In genomic region chr18:75200644-75201272, GRCh38 we compare ENCODE assay signal across 28 cellular contexts. TPM values are rescaled to one million over a fixed set of nuclear protein-coding genes. Genes with fewer than 3 reads are reported as not detected.
DNase-seq lines count a peak whose midpoint lies in the region; ATAC-seq, FAIRE-seq and TF ChIP-seq lines count a peak whose summit lies in the region.
"Had no signal": no experiment of that assay in that cellular context is flagged by ENCODE, and none has a peak within 500 bp of the region (broad histone marks: within the 10 kb centered on the region; RNA-seq: fewer than 3 reads in every experiment).

No MANE protein-coding gene starts in this region.

- POLR2A ChIA-PET in CD4-positive, alpha-beta T cell (lab: Charles Lee): no interaction called here
- POLR2A ChIA-PET in SK-N-SH (lab: Yijun Ruan, JAX): no interaction called here

- CTCF ChIA-PET in CD4-positive, alpha-beta T cell (lab: Charles Lee): no interaction called here
- CTCF ChIA-PET in SK-N-SH (lab: Yijun Ruan, JAX): no interaction called here

- no peak for TF ChIP-seq CTCF in CD4-positive, alpha-beta T cell (IDR thresholded peaks at IDR 0.05)
- TF ChIP-seq CTCF in SK-N-SH (IDR thresholded peaks at IDR 0.05) (no peak), astrocyte of the spinal cord (IDR thresholded peaks at IDR 0.05; ENCODE audit: low read depth, low read length) (no peak), pancreas (IDR thresholded peaks at IDR 0.05) (no peak)

- TF ChIP-seq EP300 in SK-N-SH (IDR thresholded peaks at IDR 0.05; ENCODE audit: borderline replicate concordance in 1 of 2, low read depth in 1 of 2, low read length in 1 of 2): peak in 1 of 2 experiments; percentile 83; a peak in 1 of 4 replicates

- H4K20me1 ChIP-seq in SK-N-SH (ENCODE audit: insufficient read depth): no peaks in the 10 kb centered on the region

- H3K79me2 ChIP-seq in SK-N-SH (ENCODE audit: insufficient read depth): peaks cover 54% of the 10 kb centered on the region

- TF ChIP-seq RAD21 in SK-N-SH (IDR thresholded peaks at IDR 0.05; ENCODE audit: low read length): no peak

- H3K9me3 ChIP-seq in CD4-positive, alpha-beta T cell (ENCODE audit: control insufficient read depth, low read length): no peaks in the 10 kb centered on the region
- H3K9me3 ChIP-seq in SK-N-SH (no peaks in the 10 kb centered on the region), pancreas (no peaks in the 10 kb centered on the region)
- H3K9me3 ChIP-seq: MG63, neutrophil, suprapubic skin had no signal

- H3K36me3 Mint-ChIP-seq in CD4-positive, alpha-beta T cell (ENCODE audit: low read depth): peaks cover 24% of the 10 kb centered on the region

- H2AFZ ChIP-seq in SK-N-SH (ENCODE audit: low read depth): no peak overlapping the region
- H2AFZ ChIP-seq: PC-9 had no signal

- no peak for DNase-seq in CD4-positive, alpha-beta T cell
- no peak for DNase-seq in SK-N-SH
- DNase-seq in astrocyte of the spinal cord (ENCODE audit: low read depth, low spot score): peak; percentile 28
- DNase-seq in pancreas: no peak
- DNase-seq in GM19240 (ENCODE audit: insufficient read length, low spot score): no peak
- no peak for DNase-seq in D341Med (ENCODE audit: low spot score)
- no peak for DNase-seq in T-helper 1 cell
- no peak for DNase-seq in DMS 273 (lab: John Stamatoyannopoulos, UW; ENCODE audit: unreplicated experiment)
- DNase-seq: activated CD4-positive, alpha-beta T cell treated with anti-CD3 and anti-CD28 coated beads, Interleukin-2, amount 10 ng/mL, durations not matched to agents 24 days and 14 days; activated naive CD4-positive, alpha-beta T cell treated with Interleukin-2 at 50 U/mL for 16 hours; activated T-cell treated with anti-CD3 and anti-CD28 coated beads, Interleukin-2, amount 50 U/mL, for 48 hours; aorta; central memory CD4-positive, alpha-beta T cell; head of caudate nucleus; MG63; NCI-H1436; NCI-H510A treated with DMSO at 0.1 percent for 48 hours; NK-92 treated with Interleukin-12 subunit alpha and Interleukin-12 subunit beta, amount 100 ng/mL, for 24 hours; PC-9; SHP77; small intestine; stimulated activated CD4-positive, alpha-beta T cell treated with anti-CD3 and anti-CD28 coated beads, Interleukin-1b, Interleukin-23, amount 100 ng/mL, for 48 hours had no signal

- no peak overlapping the region for H3K9ac ChIP-seq in SK-N-SH

- no peak overlapping the region for H3K27ac ChIP-seq in CD4-positive, alpha-beta T cell (ENCODE audit: low read depth, low read length)
- H3K27ac ChIP-seq in SK-N-SH (ENCODE audit: low read depth in 2 of 2, low read length in 1 of 2): peak overlapping the region; percentile 12 to 89; a peak in 3 of 4 replicates
- peak overlapping the region in 3 of 4 donors; percentile 57 to 67 (median 66) for H3K27ac ChIP-seq in pancreas
- H3K27ac ChIP-seq: neutrophil, PC-9, suprapubic skin had no signal

- H3F3A ChIP-seq in SK-N-SH (replicated peaks; ENCODE audit: insufficient read depth): no peaks in the 10 kb centered on the region

- H3K4me1 Mint-ChIP-seq in CD4-positive, alpha-beta T cell (ENCODE audit: low read depth): peaks cover 50% of the 10 kb centered on the region

- no peak overlapping the region for H3K4me3 Mint-ChIP-seq in CD4-positive, alpha-beta T cell
- H3K4me3 Mint-ChIP-seq: activated CD4-positive, alpha-beta T cell treated with anti-CD3 and anti-CD28 coated beads, Interleukin-2, amount 10 ng/mL, durations not matched to agents 24 days and 14 days; dendritic cell treated with granulocyte-macrophage colony-stimulating factor and Interleukin-4, amounts not matched to agents 40 ng/mL and 50 ng/mL, for 4 days; T-helper 1 cell treated with Interleukin-12 subunit alpha and Interleukin-12 subunit beta and Interleukin-4 antibody, amounts not matched to agents 30 μg/mL and 1 μg/mL, for 36 hours had no signal

- H3K27me3 ChIP-seq in CD4-positive, alpha-beta T cell (ENCODE audit: control insufficient read depth, insufficient read depth, low read length): no peaks in the 10 kb centered on the region
- H3K27me3 ChIP-seq in SK-N-SH (ENCODE audit: insufficient read depth) (no peaks in the 10 kb centered on the region), pancreas (no peaks in the 10 kb centered on the region)
- H3K27me3 ChIP-seq: MG63, suprapubic skin had no signal

- in situ Hi-C loops in astrocyte of the spinal cord (cut with HindIII; ENCODE audit: low sequenced_read_pairs): no loop called here

- H3K4me1 ChIP-seq in SK-N-SH (ENCODE audit: control insufficient read depth in 1 of 2, insufficient read depth in 2 of 2, low read depth in 1 of 2, low read length in 1 of 2): peaks cover 25 to 65% of the 10 kb centered on the region in 2 experiments
- peaks cover 24 to 33% (median 26%) of the 10 kb centered on the region in 3 donors for H3K4me1 ChIP-seq in pancreas

- H3K27ac Mint-ChIP-seq in CD4-positive, alpha-beta T cell: peak overlapping the region; percentile 60
- H3K27ac Mint-ChIP-seq: activated CD4-positive, alpha-beta T cell treated with anti-CD3 and anti-CD28 coated beads, Interleukin-2, amount 10 ng/mL, durations not matched to agents 24 days and 14 days; dendritic cell treated with granulocyte-macrophage colony-stimulating factor and Interleukin-4, amounts not matched to agents 40 ng/mL and 50 ng/mL, for 4 days; T-helper 1 cell treated with Interleukin-12 subunit alpha and Interleukin-12 subunit beta and Interleukin-4 antibody, amounts not matched to agents 30 μg/mL and 1 μg/mL, for 36 hours had no signal

- no peak for FAIRE-seq in pancreas (lab: Jason Lieb, UNC)
- FAIRE-seq: GM12892, small intestine had no signal

- no peak overlapping the region for H3K4me2 ChIP-seq in SK-N-SH
- H3K4me2 ChIP-seq: PC-9 had no signal

- ATAC-seq in CD4-positive, alpha-beta T cell (ENCODE audit: poor library complexity): no peak
- ATAC-seq in pancreas: no peak
- ATAC-seq: HCT116 had no signal

- 49% methylated on average over 6 of the region's 6 CpGs for WGBS in SK-N-SH (ENCODE audit: low lambda C conversion rate)
- WGBS in pancreas, 2 donors: 66 to 82% methylated on average over 6 of the region's 6 CpGs

- H3K27me3 Mint-ChIP-seq in CD4-positive, alpha-beta T cell: no peaks in the 10 kb centered on the region

- H3K4me3 ChIP-seq in SK-N-SH (ENCODE audit: low read depth in 2 of 2, low read length in 1 of 2) (no peak overlapping the region), astrocyte of the spinal cord (ENCODE audit: low read depth, low read length) (no peak overlapping the region), pancreas (no peak overlapping the region)
- H3K4me3 ChIP-seq: MG63, PC-9, suprapubic skin had no signal

- no peaks in the 10 kb centered on the region for H3K9me3 Mint-ChIP-seq in CD4-positive, alpha-beta T cell
- H3K9me3 Mint-ChIP-seq: activated CD4-positive, alpha-beta T cell treated with anti-CD3 and anti-CD28 coated beads, Interleukin-2, amount 10 ng/mL, durations not matched to agents 24 days and 14 days; dendritic cell treated with granulocyte-macrophage colony-stimulating factor and Interleukin-4, amounts not matched to agents 40 ng/mL and 50 ng/mL, for 4 days; T-helper 1 cell treated with Interleukin-12 subunit alpha and Interleukin-12 subunit beta and Interleukin-4 antibody, amounts not matched to agents 30 μg/mL and 1 μg/mL, for 36 hours had no signal

- peaks cover 15 to 20% of the 10 kb centered on the region in 2 experiments for H3K36me3 ChIP-seq in SK-N-SH (replicated peaks in 1 of 2; ENCODE audit: control insufficient read depth in 1 of 2, insufficient read depth in 2 of 2, low read length in 1 of 2)
- H3K36me3 ChIP-seq in pancreas: no peaks in the 10 kb centered on the region

- intact Hi-C loops in CD4-positive, alpha-beta T cell (cut with DNase I, micrococcal nuclease): loop anchor here in 1 of 2 experiments (10.0 kb wide), 2 partner anchors 576 to 836 kb away; no protein-coding TSS in a partner anchor
- intact Hi-C loops in pancreas (cut with DNase I): no loop called here

- no peaks in the 10 kb centered on the region for H3K9me2 ChIP-seq in SK-N-SH

TF ChIP-seq in SK-N-SH, 30 proteins besides CTCF, POLR2A, EP300 and RAD21:
- TF ChIP-seq RCOR1 (IDR thresholded peaks at IDR 0.05; ENCODE audit: low read length) (peak; percentile 87), MXI1 (IDR thresholded peaks at IDR 0.05; ENCODE audit: low read depth, low read length) (peak; percentile 43; the same call in 1 of the 2 replicates), GATA2 (CRISPR knock-in tag; IDR thresholded peaks at IDR 0.05) (peak; percentile 92), PBX3 (IDR thresholded peaks at IDR 0.05) (no peak), TCF12 (IDR thresholded peaks at IDR 0.05) (peak; percentile 24; the same call in 1 of the 2 replicates)

RNA-seq across cellular contexts. Expression of gene PTGR3, which starts 8.2 kb away (rescaled TPM):
- 10 to 100 TPM; 14.1 to 14.3 TPM for total RNA-seq in CD4-positive, alpha-beta T cell
- polyA plus RNA-seq in SK-N-SH (2012; rRNA removed) (20.7 and 27.1 TPM in 2 replicates), pancreas (10 to 100 TPM in 1 of 2 donors, 1 to 10 TPM in 1; 7.2 to 10.9 TPM)
- polyA plus RNA-seq in SK-N-SH (2012; cell fraction: cytosol; rRNA removed): 21.0 and 23.2 TPM in 2 replicates
- 39.3 and 40.7 TPM in 2 replicates for polyA plus RNA-seq in SK-N-SH (2012; cell fraction: nucleus; rRNA removed)
- 10 to 100 TPM; 15.7 to 23.0 (median 18.8) TPM for total RNA-seq in pancreas

RNA-seq across cellular contexts. Expression of gene TSHZ1, which starts 9.8 kb away (rescaled TPM):
- 10 to 100 TPM; 19.9 to 21.5 TPM for total RNA-seq in CD4-positive, alpha-beta T cell
- 2.6 and 2.8 TPM in 2 replicates for polyA plus RNA-seq in SK-N-SH (2012; rRNA removed)
- polyA plus RNA-seq in SK-N-SH (2012; cell fraction: cytosol; rRNA removed): 2.5 and 3.0 TPM in 2 replicates
- 3.4 and 3.5 TPM in 2 replicates for polyA plus RNA-seq in SK-N-SH (2012; cell fraction: nucleus; rRNA removed)
- total RNA-seq in pancreas: 10 to 100 TPM in 2 of 6 donors, 1 to 10 TPM in 4; 6.3 to 13.6 (median 8.1) TPM
- polyA plus RNA-seq in pancreas: 1 to 10 TPM; 4.7 to 8.0 TPM
